8 cellular contexts compared by ENCODE assay signal in the genomic region with DNA sequence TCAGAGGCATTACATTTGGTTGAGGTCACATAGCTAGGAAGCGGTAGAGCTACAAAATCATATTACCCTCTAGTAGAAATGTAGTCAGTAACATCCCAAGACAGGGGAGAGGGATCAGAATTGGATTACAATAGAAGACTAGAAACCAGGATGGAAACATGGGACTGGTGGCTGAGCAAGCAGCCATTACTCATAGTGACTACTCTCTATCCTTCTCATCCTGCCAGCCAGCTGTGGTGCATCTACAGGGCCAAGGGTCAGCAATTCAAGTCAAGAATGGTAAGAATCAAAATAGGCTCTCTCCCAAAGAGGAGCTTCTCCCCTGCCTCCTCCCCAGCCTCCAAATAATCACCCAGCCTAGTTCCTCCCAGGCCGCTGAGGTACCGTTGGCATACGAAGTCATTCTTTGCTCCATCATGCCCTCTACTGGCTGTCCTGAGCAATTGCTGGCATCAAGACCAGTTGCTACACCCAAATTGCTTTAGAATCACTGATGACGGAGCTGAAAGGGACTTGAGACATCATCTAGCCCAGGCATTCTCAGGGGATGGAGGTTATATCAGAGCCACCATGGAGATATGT. TPM values are rescaled to one million over a fixed set of nuclear protein-coding genes. Genes with fewer than 3 reads are reported as not detected.
DNase-seq lines count a peak whose midpoint lies in the region; ATAC-seq and TF ChIP-seq lines count a peak whose summit lies in the region.

No MANE protein-coding gene starts in this region.

- CTCF ChIA-PET in AG04449 (lab: Yijun Ruan, JAX): interaction anchor here (0.5 to 7.5 kb wide), 12 partner anchors 9 to 1208 kb away, joined by 3 to 103 read pairs (median 6); partner anchors contain the start of gene IGBP1
- CTCF ChIA-PET in activated CD4-positive, alpha-beta memory T cell treated with anti-CD3 and anti-CD28 coated beads, Interleukin-2, amount 10 ng/mL, durations not matched to agents 7 days and 5 days (lab: Charles Lee): interaction anchor here (1.0 to 5.4 kb wide), 16 partner anchors 10 to 494 kb away, joined by 3 to 30 read pairs (median 4); no protein-coding TSS in a partner anchor

- H3K27me3 ChIP-seq in neural cell (ENCODE audit: insufficient read depth, low read depth, low read length): no peaks in the 10 kb centered on the region

- no peaks in the 10 kb centered on the region for H3K27me3 Mint-ChIP-seq in activated CD4-positive, alpha-beta memory T cell treated with anti-CD3 and anti-CD28 coated beads, Interleukin-2, amount 10 ng/mL, durations not matched to agents 7 days and 5 days

- no peaks in the 10 kb centered on the region for H3F3A ChIP-seq in neural cell (ENCODE audit: insufficient read depth, low read length, poor library complexity, severe bottlenecking)

- H3K79me2 ChIP-seq in neural cell (replicated peaks; ENCODE audit: insufficient read depth, low read length): no peaks in the 10 kb centered on the region

- ATAC-seq in HG02938 (IDR thresholded peaks at IDR 0.05; ENCODE audit: unreplicated experiment) (peak; percentile 64), HG03045 (IDR thresholded peaks at IDR 0.05; ENCODE audit: unreplicated experiment) (no peak)

- H3K27ac Mint-ChIP-seq in activated CD4-positive, alpha-beta memory T cell treated with anti-CD3 and anti-CD28 coated beads, Interleukin-2, amount 10 ng/mL, durations not matched to agents 7 days and 5 days: no peak overlapping the region

- no peaks in the 10 kb centered on the region for H3K36me3 ChIP-seq in neural cell (ENCODE audit: insufficient read depth, low read length)

- TF ChIP-seq CTCF in AG04449 (IDR thresholded peaks at IDR 0.05; ENCODE audit: insufficient read depth, low read length, missing control alignments): peak; percentile 70
- peak; percentile 77 for TF ChIP-seq CTCF in GM12872 (IDR thresholded peaks at IDR 0.05; ENCODE audit: insufficient read depth, low read depth, low read length)
- peak; percentile 72 for TF ChIP-seq CTCF in neural cell (IDR thresholded peaks at IDR 0.05; ENCODE audit: poor library complexity, severe bottlenecking)

- H3K4me3 Mint-ChIP-seq in activated CD4-positive, alpha-beta memory T cell treated with anti-CD3 and anti-CD28 coated beads, Interleukin-2, amount 10 ng/mL, durations not matched to agents 7 days and 5 days: no peak overlapping the region

- H3K4me1 Mint-ChIP-seq in activated CD4-positive, alpha-beta memory T cell treated with anti-CD3 and anti-CD28 coated beads, Interleukin-2, amount 10 ng/mL, durations not matched to agents 7 days and 5 days: peaks cover 41% of the 10 kb centered on the region

- no peak overlapping the region for H3K4me2 ChIP-seq in neural cell (ENCODE audit: low read length)

- H3K4me3 ChIP-seq in AG04449 (ENCODE audit: low read depth, low read length) (no peak overlapping the region), neural cell (ENCODE audit: low read length) (no peak overlapping the region)

- H2AFZ ChIP-seq in neural cell (ENCODE audit: low read depth, low read length): no peak overlapping the region

- DNase-seq in AG04449 (ENCODE audit: low read depth, low spot score): no peak
- peak; percentile 28 for DNase-seq in NCI-H2227 treated with DMSO at 0.1 percent for 48 hours (lab: John Stamatoyannopoulos, UW)
- DNase-seq in activated CD4-positive, alpha-beta memory T cell treated with anti-CD3 and anti-CD28 coated beads, Interleukin-2, amount 10 ng/mL, durations not matched to agents 7 days and 5 days: peak; percentile 49
- DNase-seq in fibroblast of gingiva (ENCODE audit: low read depth): peak; percentile 28

- no peaks in the 10 kb centered on the region for H3K9me3 Mint-ChIP-seq in activated CD4-positive, alpha-beta memory T cell treated with anti-CD3 and anti-CD28 coated beads, Interleukin-2, amount 10 ng/mL, durations not matched to agents 7 days and 5 days

- TF ChIP-seq EP300 in neural cell (conservative IDR thresholded peaks at IDR 0.05; ENCODE audit: poor library complexity, severe bottlenecking): no peak

- H3K27ac ChIP-seq in neural cell (ENCODE audit: low read length): no peak overlapping the region

- no peaks in the 10 kb centered on the region for H3K9me3 ChIP-seq in neural cell (ENCODE audit: low read length)

- POLR2A ChIA-PET in AG04449 (lab: Yijun Ruan, JAX): no interaction called here
- POLR2A ChIA-PET in activated CD4-positive, alpha-beta memory T cell treated with anti-CD3 and anti-CD28 coated beads, Interleukin-2, amount 10 ng/mL, durations not matched to agents 7 days and 5 days (lab: Charles Lee): no interaction called here

- H4K20me1 ChIP-seq in neural cell (ENCODE audit: insufficient read depth): no peaks in the 10 kb centered on the region

- H3K9ac ChIP-seq in neural cell (ENCODE audit: low read length): no peak overlapping the region

- TF ChIP-seq RAD21 in neural cell (conservative IDR thresholded peaks at IDR 0.05): peak; percentile 71

- H3K36me3 Mint-ChIP-seq in activated CD4-positive, alpha-beta memory T cell treated with anti-CD3 and anti-CD28 coated beads, Interleukin-2, amount 10 ng/mL, durations not matched to agents 7 days and 5 days (ENCODE audit: low read depth): no peaks in the 10 kb centered on the region

- no peaks in the 10 kb centered on the region for H3K9me2 ChIP-seq in neural cell (ENCODE audit: insufficient read depth, low read length)

TF ChIP-seq in neural cell, 6 proteins besides CTCF, POLR2A, EP300 and RAD21:
- no peak for TF ChIP-seq POLR2AphosphoS5 (IDR thresholded peaks at IDR 0.05)
- peak; percentile 71 for TF ChIP-seq SMC3 (conservative IDR thresholded peaks at IDR 0.05; ENCODE audit: poor library complexity)

RNA-seq across cellular contexts. Expression of gene AWAT2, which starts 19.4 kb away (rescaled TPM):
- not detected for total RNA-seq in activated CD4-positive, alpha-beta memory T cell treated with anti-CD3 and anti-CD28 coated beads, Interleukin-2, amount 10 ng/mL, durations not matched to agents 7 days and 5 days
- polyA plus RNA-seq in neural cell: not detected in 2 replicates
- not detected in 2 replicates for polyA minus RNA-seq in neural cell

RNA-seq across cellular contexts. Expression of gene OTUD6A, which starts 31.9 kb away (rescaled TPM):
- total RNA-seq in activated CD4-positive, alpha-beta memory T cell treated with anti-CD3 and anti-CD28 coated beads, Interleukin-2, amount 10 ng/mL, durations not matched to agents 7 days and 5 days: not detected
- not detected in 2 replicates for polyA plus RNA-seq in neural cell
- polyA minus RNA-seq in neural cell: not detected in 2 replicates
